Comparison of ENCODE assay signal across 13 cellular contexts in the genomic region with DNA sequence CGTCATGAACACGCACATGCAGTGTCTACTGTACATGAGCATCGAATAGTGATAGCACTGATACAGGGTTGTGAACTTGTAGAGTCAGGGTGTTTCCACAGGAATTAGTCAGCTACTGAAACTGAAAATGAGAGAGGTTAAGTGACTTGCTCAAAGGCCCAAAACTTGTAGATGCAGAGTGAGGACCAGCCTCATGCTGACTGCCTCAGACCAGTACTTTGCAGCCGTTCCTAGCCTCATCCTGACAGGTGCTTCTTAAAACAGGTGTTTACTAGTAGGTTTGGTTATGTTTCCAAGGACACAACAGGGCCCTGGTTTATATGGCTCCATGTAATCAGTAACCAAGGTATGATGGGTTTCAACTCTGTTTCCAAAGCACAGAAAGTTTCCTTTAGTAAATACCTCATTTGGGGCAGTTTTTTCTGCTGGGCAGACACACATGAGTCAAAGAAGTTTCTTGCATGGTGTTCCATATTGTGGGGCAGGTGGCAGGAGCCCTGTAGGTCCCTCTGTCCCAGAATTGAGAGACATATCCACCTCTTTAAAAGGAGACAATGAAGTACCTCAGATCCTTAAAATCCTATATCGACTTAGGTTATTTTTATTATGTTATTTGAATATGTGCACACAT. TPM values are rescaled to one million over a fixed set of nuclear protein-coding genes. Genes with fewer than 3 reads are reported as not detected.
DNase-seq lines count a peak whose midpoint lies in the region; ATAC-seq and TF ChIP-seq lines count a peak whose summit lies in the region.
"Had no signal": no experiment of that assay in that cellular context is flagged by ENCODE, and none has a peak within 500 bp of the region (broad histone marks: within the 10 kb centered on the region; RNA-seq: fewer than 3 reads in every experiment).

No MANE protein-coding gene starts in this region.

- H3K4me1 ChIP-seq in upper lobe of right lung: no peaks in the 10 kb centered on the region

- H3K36me3 ChIP-seq in upper lobe of right lung: no peaks in the 10 kb centered on the region

- no peaks in the 10 kb centered on the region for H3K9me3 ChIP-seq in upper lobe of right lung

- intact Hi-C loops in Right ventricle myocardium superior (cut with DNase I) (no loop called here), upper lobe of right lung (cut with DNase I) (no loop called here)

- peak; percentile 48 to 50 for DNase-seq in activated T-cell treated with anti-CD3 and anti-CD28 coated beads, Interleukin-2, amount 50 U/mL, for 48 hours
- DNase-seq in Right ventricle myocardium superior (no peak), upper lobe of right lung (no peak), HK-2 (ENCODE audit: unreplicated experiment) (no peak), KG1 (lab: John Stamatoyannopoulos, UW) (no peak)
- DNase-seq: DMS79, left cardiac atrium, NCI-H2029 treated with DMSO at 0.1 percent for 48 hours, right cardiac atrium, SW 1271 had no signal

- no peak for TF ChIP-seq CTCF in upper lobe of right lung (IDR thresholded peaks at IDR 0.05)

- ATAC-seq in GM18520 (IDR thresholded peaks at IDR 0.05; ENCODE audit: unreplicated experiment) (peak; percentile 98), GM19463 (IDR thresholded peaks at IDR 0.05; ENCODE audit: unreplicated experiment) (peak; percentile 95), HG03039 (IDR thresholded peaks at IDR 0.05; ENCODE audit: unreplicated experiment) (peak; percentile 98), Right ventricle myocardium superior (ENCODE audit: poor library complexity) (no peak), upper lobe of right lung (no peak)
- ATAC-seq: left cardiac atrium, right cardiac atrium had no signal

- H3K27me3 ChIP-seq in upper lobe of right lung: no peaks in the 10 kb centered on the region

- H3K4me3 ChIP-seq in upper lobe of right lung: no peak overlapping the region

- no peak overlapping the region for H3K27ac ChIP-seq in upper lobe of right lung

RNA-seq across cellular contexts. Expression of gene FGF9, which starts 16.0 kb away (rescaled TPM):
- total RNA-seq in Right ventricle myocardium superior: 9.5 TPM
- total RNA-seq in upper lobe of right lung: 2.7 TPM

Comparison
In these comparisons a context has a peak if more than half of its experiments do, and no peak if none do; other contexts are left out.
1. ATAC-seq: peak in GM18520 (single experiment), GM19463 (single experiment) and HG03039 (single experiment); none in Right ventricle myocardium superior (single experiment) and upper lobe of right lung (single experiment).
2. DNase-seq: peak in activated T-cell treated with anti-CD3 and anti-CD28 coated beads, Interleukin-2, amount 50 U/mL, for 48 hours (2 of 2); none in Right ventricle myocardium superior (single experiment), upper lobe of right lung (single experiment), HK-2 (single experiment) and KG1 (single experiment).